1 cellular context compared by ENCODE assay signal in genomic region chr1:90710579-90711536, GRCh38.
TF ChIP-seq lines count a peak whose summit lies in the region.

No MANE protein-coding gene starts in this region.

TF ChIP-seq in H1, 55 proteins besides CTCF, POLR2A, EP300 and RAD21 (continued from another document):
- peak; percentile 88 for TF ChIP-seq CTBP2 (IDR thresholded peaks at IDR 0.05; ENCODE audit: borderline replicate concordance, insufficient read depth, insufficient read length, low read length)
- TF ChIP-seq EZH2 (IDR thresholded peaks at IDR 0.05; ENCODE audit: low read depth, low read length, severe bottlenecking) = peak; percentile 85
- peak; percentile 94 for TF ChIP-seq RNF2 (IDR thresholded peaks at IDR 0.05; ENCODE audit: borderline replicate concordance, low read depth, low read length, missing control alignments, poor library complexity, severe bottlenecking)
